ENCODE assay signal across 8 cellular contexts in genomic region chr16:85522842-85523601, GRCh38.
DNase-seq lines count a peak whose midpoint lies in the region; ATAC-seq, FAIRE-seq and TF ChIP-seq lines count a peak whose summit lies in the region.

No MANE protein-coding gene starts in this region.

- no peak overlapping the region for H3K9ac ChIP-seq in neural progenitor cell

- H3K4me1 ChIP-seq in neural progenitor cell, result peaks cover 39% of the 10 kb centered on the region

- H3K9me3 ChIP-seq in MG63, result no peaks in the 10 kb centered on the region
- no peaks in the 10 kb centered on the region for H3K9me3 ChIP-seq in neural progenitor cell (ENCODE audit: low read depth)

- H4K20me1 ChIP-seq in neural progenitor cell (ENCODE audit: low read depth), result peaks cover 25% of the 10 kb centered on the region

- H3F3A ChIP-seq in neural progenitor cell (ENCODE audit: low read depth), result peaks cover 11% of the 10 kb centered on the region

- DNase-seq in D721Med (ENCODE audit: insufficient read length, low spot score) (peak; percentile 62), MG63 (peak; percentile 80), cerebellum (ENCODE audit: low spot score) (peak; percentile 35), neural progenitor cell (ENCODE audit: low spot score) (no peak), NOMO-1 treated with dmso at 0.1 percent for 144 hours (lab: John Stamatoyannopoulos, UW; ENCODE audit: unreplicated experiment) (no peak), erythroblast (lab: John Stamatoyannopoulos, UW) (no peak)

- peaks cover 42% of the 10 kb centered on the region for H3K4me1 Mint-ChIP-seq in neural progenitor cell

- TF ChIP-seq POLR2A in erythroblast (IDR thresholded peaks at IDR 0.05; ENCODE audit: low read length), result no peak

- H3K36me3 ChIP-seq in MG63 (no peaks in the 10 kb centered on the region), neural progenitor cell (no peaks in the 10 kb centered on the region)

- H3K27ac ChIP-seq in neural progenitor cell, result no peak overlapping the region

- H3K4me2 ChIP-seq in neural progenitor cell, result no peak overlapping the region

- H3K27me3 Mint-ChIP-seq in neural progenitor cell (ENCODE audit: insufficient read depth, low read depth), result peaks cover 14% of the 10 kb centered on the region

- H3K27me3 ChIP-seq in MG63 (no peaks in the 10 kb centered on the region), neural progenitor cell (no peaks in the 10 kb centered on the region)

- peak overlapping the region; percentile 78 for H3K27ac Mint-ChIP-seq in neural progenitor cell

- H3K36me3 Mint-ChIP-seq in neural progenitor cell, result peaks cover 2% of the 10 kb centered on the region

- no peaks in the 10 kb centered on the region for H3K79me2 ChIP-seq in neural progenitor cell (ENCODE audit: low read depth)

- H3K4me3 ChIP-seq in MG63 (no peak overlapping the region), neural progenitor cell (no peak overlapping the region)

- H3K4me3 Mint-ChIP-seq in neural progenitor cell, result peak overlapping the region; percentile 47

- no peak for FAIRE-seq in D721Med (lab: Jason Lieb, UNC)

- TF ChIP-seq CTCF in D721Med (IDR thresholded peaks at IDR 0.05; ENCODE audit: insufficient read depth, missing control alignments) (no peak), neural progenitor cell (IDR thresholded peaks at IDR 0.05) (no peak)

- ATAC-seq in GM18868 (IDR thresholded peaks at IDR 0.05; ENCODE audit: unreplicated experiment) (no peak), HG03354 (IDR thresholded peaks at IDR 0.05; ENCODE audit: poor library complexity, severe bottlenecking, unreplicated experiment) (no peak)

- no peaks in the 10 kb centered on the region for H3K9me3 Mint-ChIP-seq in neural progenitor cell

- no peak overlapping the region for H2AFZ ChIP-seq in neural progenitor cell (replicated peaks)

Comparison
In these comparisons a context has a peak if more than half of its experiments do, and no peak if none do; other contexts are left out.
1. DNase-seq: peak in D721Med (single experiment), MG63 (single experiment) and cerebellum (single experiment); none in neural progenitor cell (single experiment), NOMO-1 treated with dmso at 0.1 percent for 144 hours (single experiment) and erythroblast (0 of 2).